ENCODE assay signal across 16 cellular contexts in the genomic region with DNA sequence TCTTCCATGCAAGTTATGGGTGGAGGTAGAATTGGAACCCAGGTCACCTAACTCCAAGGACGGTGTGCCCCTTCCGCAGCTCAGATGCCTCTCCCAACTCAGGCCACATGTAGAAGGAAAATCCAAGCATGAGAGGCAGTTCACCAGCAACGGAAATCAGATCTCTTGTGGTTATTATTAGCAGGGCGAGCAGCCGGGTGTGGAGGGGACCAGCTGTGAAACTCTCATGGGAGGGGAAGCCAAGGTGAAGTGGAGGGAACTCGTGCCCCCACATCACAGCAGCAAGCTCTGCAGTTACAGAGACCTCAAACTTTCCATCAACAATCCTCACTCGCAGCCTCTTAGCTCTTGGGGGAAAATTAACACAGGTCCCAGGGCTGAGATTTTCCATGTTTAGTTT.
"Had no signal": no experiment of that assay in that cellular context is flagged by ENCODE, and none has a peak within 500 bp of the region (broad histone marks: within the 10 kb centered on the region; RNA-seq: fewer than 3 reads in every experiment).

No MANE protein-coding gene starts in this region.

- H3K4me1 Mint-ChIP-seq: activated CD4-positive, alpha-beta T cell treated with anti-CD3 and anti-CD28 coated beads, Interleukin-2, amount 10 ng/mL, durations not matched to agents 7 days and 5 days; activated naive CD4-positive, alpha-beta T cell treated with anti-CD3 and anti-CD28 coated beads, Interleukin-2, amount 50 U/mL, for 24 hours; natural killer cell had no signal

- H3K36me3 Mint-ChIP-seq: activated naive CD4-positive, alpha-beta T cell treated with anti-CD3 and anti-CD28 coated beads, Interleukin-2, amount 50 U/mL, for 24 hours; natural killer cell; type B pancreatic cell had no signal

- H3K4me3 Mint-ChIP-seq: activated CD4-positive, alpha-beta T cell treated with anti-CD3 and anti-CD28 coated beads, Interleukin-2, amount 10 ng/mL, durations not matched to agents 7 days and 5 days; activated naive CD4-positive, alpha-beta T cell treated with anti-CD3 and anti-CD28 coated beads, Interleukin-2, amount 50 U/mL, for 24 hours; activated T-cell treated with anti-CD3 and anti-CD28 coated beads, Interleukin-2, amount 50 U/mL, for 72 hours; natural killer cell; type B pancreatic cell had no signal

- H3K36me3 ChIP-seq: breast epithelium, neutrophil, pancreas, right lobe of liver, stomach had no signal

- H3K4me3 ChIP-seq: breast epithelium, lung, pancreas, right lobe of liver, smooth muscle cell, stomach had no signal

- DNase-seq: activated CD4-positive, alpha-beta T cell treated with anti-CD3 and anti-CD28 coated beads, Interleukin-2, amount 10 ng/mL, durations not matched to agents 7 days and 5 days; activated gamma-delta T cell; activated T-cell treated with anti-CD3 and anti-CD28 coated beads, Interleukin-2, amount 50 U/mL, for 72 hours; cortex of kidney; effector CD4-positive, alpha-beta T cell; natural killer cell; pancreas; right lobe of liver; stimulated activated CD4-positive, alpha-beta T cell treated with anti-CD3 and anti-CD28 coated beads, Interleukin-4, amount 100 ng/mL, for 1 hour; stomach had no signal

- H3K27ac Mint-ChIP-seq: activated CD4-positive, alpha-beta T cell treated with anti-CD3 and anti-CD28 coated beads, Interleukin-2, amount 10 ng/mL, durations not matched to agents 7 days and 5 days; activated naive CD4-positive, alpha-beta T cell treated with anti-CD3 and anti-CD28 coated beads, Interleukin-2, amount 50 U/mL, for 24 hours; activated T-cell treated with anti-CD3 and anti-CD28 coated beads, Interleukin-2, amount 50 U/mL, for 72 hours; natural killer cell; type B pancreatic cell had no signal

- H3K27me3 ChIP-seq: breast epithelium, neutrophil, pancreas, right lobe of liver had no signal

- ATAC-seq: activated T-cell treated with anti-CD3 and anti-CD28 coated beads, Interleukin-2, amount 50 U/mL, for 72 hours; natural killer cell; pancreas had no signal

- H3K9me3 ChIP-seq: breast epithelium, neutrophil, pancreas, right lobe of liver, stomach had no signal
